In genomic region chr3:9731206-9732079, GRCh38 we compare ENCODE assay signal across 1 cellular context.
A peak's percentile ranks its signal among the peaks of the same experiment; 100 is the strongest.
TF ChIP-seq lines count a peak whose summit lies in the region.

TSS of gene BRPF1 (plus strand) at chr3:9731735. CDS start at chr3:9734141, 2,406 bp downstream.

TF ChIP-seq in HepG2, 621 proteins besides CTCF, POLR2A, EP300 and RAD21 (continued from another document and continues in another):
- TF ChIP-seq GPBP1L1 (CRISPR knock-in tag; IDR thresholded peaks at IDR 0.05) (no peak), NCOR1 (IDR thresholded peaks at IDR 0.05; ENCODE audit: borderline replicate concordance, low read length) (peak; percentile 70; the same call in 1 of the 2 replicates), ZNF747 (CRISPR knock-in tag; IDR thresholded peaks at IDR 0.05; ENCODE audit: borderline replicate concordance) (peak; percentile 72; the same call in 1 of the 2 replicates), MTA1 (CRISPR knock-in tag; IDR thresholded peaks at IDR 0.05; ENCODE audit: borderline replicate concordance) (no peak), ZNF513 (CRISPR knock-in tag; conservative IDR thresholded peaks at IDR 0.05) (no peak), BRCA1 (CRISPR knock-in tag; IDR thresholded peaks at IDR 0.05) (no peak), POLR2AphosphoS5 (IDR thresholded peaks at IDR 0.05; ENCODE audit: low read depth, low read length) (peak; percentile 63), ZNF274 (CRISPR knock-in tag; IDR thresholded peaks at IDR 0.05) (no peak), CREM (IDR thresholded peaks at IDR 0.05) (peak; percentile 64), CREM (CRISPR knock-in tag; IDR thresholded peaks at IDR 0.05) (no peak; the same call in 1 of the 2 replicates), ZNF567 (CRISPR knock-in tag; IDR thresholded peaks at IDR 0.05; ENCODE audit: borderline replicate concordance) (no peak; the same call in 1 of the 2 replicates), ZNF280B (CRISPR knock-in tag; IDR thresholded peaks at IDR 0.05; ENCODE audit: borderline replicate concordance) (peak; percentile 64; the same call in 1 of the 2 replicates), ZBTB33 (CRISPR knock-in tag; IDR thresholded peaks at IDR 0.05) (no peak), ZNF790 (CRISPR knock-in tag; IDR thresholded peaks at IDR 0.05; ENCODE audit: borderline replicate concordance) (0 out of 2 replicates have a peak, but pooled peaks have one; percentile 39), HCFC1 (IDR thresholded peaks at IDR 0.05; ENCODE audit: low read depth, low read length) (peak; percentile 11; the same call in 1 of the 2 replicates), CREBL2 (CRISPR knock-in tag; IDR thresholded peaks at IDR 0.05; ENCODE audit: borderline replicate concordance) (peak; percentile 69; the same call in 1 of the 2 replicates), ZNF678 (CRISPR knock-in tag; IDR thresholded peaks at IDR 0.05) (0 out of 2 replicates have a peak, but pooled peaks have one; percentile 83), RBM39 (IDR thresholded peaks at IDR 0.05; ENCODE audit: low read depth, low read length, poor library complexity, severe bottlenecking) (peak; percentile 72), ZNF674 (CRISPR knock-in tag; IDR thresholded peaks at IDR 0.05; ENCODE audit: low read depth) (no peak), ZNF644 (CRISPR knock-in tag; IDR thresholded peaks at IDR 0.05; ENCODE audit: low read depth) (no peak), ZBTB44 (CRISPR knock-in tag; IDR thresholded peaks at IDR 0.05) (no peak), ZNF367 (CRISPR knock-in tag; IDR thresholded peaks at IDR 0.05; ENCODE audit: borderline replicate concordance) (no peak), ZNF414 (CRISPR knock-in tag; IDR thresholded peaks at IDR 0.05) (peak; percentile 76), ATF3 (CRISPR knock-in tag; IDR thresholded peaks at IDR 0.05) (no peak), TRIM24 (CRISPR knock-in tag; IDR thresholded peaks at IDR 0.05) (no peak), SRSF1 (optimal IDR thresholded peaks at IDR 0.05; ENCODE audit: low read depth, low read length) (no peak), ZFP36L1 (CRISPR knock-in tag; IDR thresholded peaks at IDR 0.05) (0 out of 2 replicates have a peak, but pooled peaks have one; percentile 81), ZNF546 (CRISPR knock-in tag; conservative IDR thresholded peaks at IDR 0.05) (peak; percentile 81; the same call in 1 of the 2 replicates), ZNF660 (CRISPR knock-in tag; IDR thresholded peaks at IDR 0.05; ENCODE audit: borderline replicate concordance, low read depth) (no peak), ZNF564 (CRISPR knock-in tag; IDR thresholded peaks at IDR 0.05) (0 out of 2 replicates have a peak, but pooled peaks have one; percentile 37), ZGPAT (CRISPR knock-in tag; IDR thresholded peaks at IDR 0.05) (peak; percentile 96), ZNF430 (CRISPR knock-in tag; IDR thresholded peaks at IDR 0.05) (no peak), HBP1 (CRISPR knock-in tag; IDR thresholded peaks at IDR 0.05; ENCODE audit: low read depth) (no peak), BHLHE40 (IDR thresholded peaks at IDR 0.05; ENCODE audit: low read length) (no peak), KLF11 (CRISPR knock-in tag; IDR thresholded peaks at IDR 0.05) (no peak), KMT2A (CRISPR knock-in tag; IDR thresholded peaks at IDR 0.05) (peak; percentile 51; the same call in 1 of the 2 replicates), KLF16 (CRISPR knock-in tag; IDR thresholded peaks at IDR 0.05) (peak in 1 of 2 experiments; percentile 22; a peak in 1 of 4 replicates), KDM5A (IDR thresholded peaks at IDR 0.05; ENCODE audit: borderline replicate concordance, low read length) (peak; percentile 98), ZNF562 (CRISPR knock-in tag; IDR thresholded peaks at IDR 0.05; ENCODE audit: borderline replicate concordance) (no peak), DR1 (CRISPR knock-in tag; IDR thresholded peaks at IDR 0.05) (peak; percentile 32), ZNF549 (CRISPR knock-in tag; IDR thresholded peaks at IDR 0.05) (no peak), PATZ1 (CRISPR knock-in tag; IDR thresholded peaks at IDR 0.05) (peak; percentile 67), SRY (CRISPR knock-in tag; IDR thresholded peaks at IDR 0.05) (0 out of 2 replicates have a peak, but pooled peaks have one; percentile 53), ZBTB34 (CRISPR knock-in tag; IDR thresholded peaks at IDR 0.05) (no peak), CENPBD1 (CRISPR knock-in tag; IDR thresholded peaks at IDR 0.05; ENCODE audit: borderline replicate concordance, low read depth) (no peak), REXO4 (CRISPR knock-in tag; IDR thresholded peaks at IDR 0.05; ENCODE audit: borderline replicate concordance) (no peak), ZNF501 (CRISPR knock-in tag; IDR thresholded peaks at IDR 0.05) (peak; percentile 87), ZNF737 (CRISPR knock-in tag; IDR thresholded peaks at IDR 0.05; ENCODE audit: borderline replicate concordance) (no peak), TCF7L2 (IDR thresholded peaks at IDR 0.05; ENCODE audit: low read depth, low read length) (no peak), PPARG (CRISPR knock-in tag; conservative IDR thresholded peaks at IDR 0.05) (no peak)
